8 cellular contexts compared by ENCODE assay signal in genomic region chr1:245310605-245311531, GRCh38.
DNase-seq lines count a peak whose midpoint lies in the region; ATAC-seq and TF ChIP-seq lines count a peak whose summit lies in the region.

No MANE protein-coding gene starts in this region.

- no peaks in the 10 kb centered on the region for H3K36me3 Mint-ChIP-seq in activated T-helper 1 cell treated with anti-CD3 and anti-CD28 coated beads, Interleukin-12 subunit alpha, Interleukin-12 subunit beta, Interleukin-2, Interleukin-4 antibody, amounts not matched to agents 30 ng/mL and 10 ng/mL and 1 ng/mL, durations not matched to agents 14 hours and 24 hours and 36 hours (ENCODE audit: low read depth)
- no peaks in the 10 kb centered on the region for H3K36me3 Mint-ChIP-seq in naive thymus-derived CD4-positive, alpha-beta T cell

- H3K9me2 ChIP-seq in Loucy (replicated peaks; ENCODE audit: low read depth, low read length), result no peaks in the 10 kb centered on the region

- peaks cover 11% of the 10 kb centered on the region for H3K4me1 Mint-ChIP-seq in activated T-helper 1 cell treated with anti-CD3 and anti-CD28 coated beads, Interleukin-12 subunit alpha, Interleukin-12 subunit beta, Interleukin-2, Interleukin-4 antibody, amounts not matched to agents 30 ng/mL and 10 ng/mL and 1 ng/mL, durations not matched to agents 14 hours and 24 hours and 36 hours (ENCODE audit: low read depth)
- peaks cover 7 to 12% (median 10%) of the 10 kb centered on the region in 7 donors for H3K4me1 Mint-ChIP-seq in naive thymus-derived CD4-positive, alpha-beta T cell

- H3K27ac ChIP-seq in BLaER1 (peak overlapping the region; percentile 5; the same call in 1 of the 2 replicates), osteoblast (ENCODE audit: low read depth, low read length) (no peak overlapping the region)
- H3K27ac ChIP-seq in naive thymus-derived CD4-positive, alpha-beta T cell (ENCODE audit: low read depth, low read length), result no peak overlapping the region

- H3K36me3 ChIP-seq in BLaER1, result no peaks in the 10 kb centered on the region
- H3K36me3 ChIP-seq in Loucy (ENCODE audit: insufficient read depth, low read length), result no peaks in the 10 kb centered on the region
- no peaks in the 10 kb centered on the region for H3K36me3 ChIP-seq in naive thymus-derived CD4-positive, alpha-beta T cell (ENCODE audit: control insufficient read depth in 2 of 3, insufficient read depth in 3 of 3, low read length in 3 of 3)
- H3K36me3 ChIP-seq in osteoblast (ENCODE audit: insufficient read depth, low read length), result no peaks in the 10 kb centered on the region

- H3K27me3 ChIP-seq in BLaER1 (no peaks in the 10 kb centered on the region), Loucy (ENCODE audit: insufficient read depth, low read length, poor library complexity, severe bottlenecking) (peaks cover 12% of the 10 kb centered on the region), osteoblast (ENCODE audit: insufficient read depth, low read length) (no peaks in the 10 kb centered on the region)
- no peaks in the 10 kb centered on the region for H3K27me3 ChIP-seq in naive thymus-derived CD4-positive, alpha-beta T cell (ENCODE audit: control insufficient read depth in 2 of 2, insufficient read depth in 2 of 2, low read length in 2 of 2)

- H3K4me2 ChIP-seq in BLaER1 (peak overlapping the region; percentile 75), Loucy (ENCODE audit: low read depth, low read length, poor library complexity, severe bottlenecking) (peak overlapping the region; percentile 36), osteoblast (ENCODE audit: insufficient read depth, low read length) (no peak overlapping the region)

- H3K9me3 ChIP-seq in BLaER1 (no peaks in the 10 kb centered on the region), Loucy (ENCODE audit: insufficient read depth, low read depth, low read length) (no peaks in the 10 kb centered on the region), osteoblast (ENCODE audit: low read depth, low read length) (no peaks in the 10 kb centered on the region)
- H3K9me3 ChIP-seq in naive thymus-derived CD4-positive, alpha-beta T cell (ENCODE audit: control insufficient read depth in 2 of 3, low read length in 3 of 3), result no peaks in the 10 kb centered on the region

- H3K4me3 ChIP-seq in BLaER1, result peak overlapping the region; percentile 41
- H3K4me3 ChIP-seq in Loucy (ENCODE audit: low read length, poor library complexity, severe bottlenecking), result peak overlapping the region; percentile 24
- peak overlapping the region; percentile 53 for H3K4me3 ChIP-seq in naive thymus-derived CD4-positive, alpha-beta T cell (ENCODE audit: low read length)
- no peak overlapping the region for H3K4me3 ChIP-seq in osteoblast (ENCODE audit: insufficient read depth, low read length)

- no peaks in the 10 kb centered on the region for H3K9me3 Mint-ChIP-seq in activated T-helper 1 cell treated with anti-CD3 and anti-CD28 coated beads, Interleukin-12 subunit alpha, Interleukin-12 subunit beta, Interleukin-2, Interleukin-4 antibody, amounts not matched to agents 30 ng/mL and 10 ng/mL and 1 ng/mL, durations not matched to agents 14 hours and 24 hours and 36 hours
- peaks cover 0 to under 1% (median 0%) of the 10 kb centered on the region in 11 donors for H3K9me3 Mint-ChIP-seq in naive thymus-derived CD4-positive, alpha-beta T cell

- H3K4me3 Mint-ChIP-seq in activated T-helper 1 cell treated with anti-CD3 and anti-CD28 coated beads, Interleukin-12 subunit alpha, Interleukin-12 subunit beta, Interleukin-2, Interleukin-4 antibody, amounts not matched to agents 30 ng/mL and 10 ng/mL and 1 ng/mL, durations not matched to agents 14 hours and 24 hours and 36 hours, result peak overlapping the region; percentile 21
- peak overlapping the region; percentile 74 to 92 (median 84) for H3K4me3 Mint-ChIP-seq in naive thymus-derived CD4-positive, alpha-beta T cell

- H2AFZ ChIP-seq in Loucy (ENCODE audit: low read length) (peak overlapping the region; percentile 72), osteoblast (ENCODE audit: low read length) (no peak overlapping the region)

- H4K20me1 ChIP-seq in BLaER1, result no peaks in the 10 kb centered on the region
- no peaks in the 10 kb centered on the region for H4K20me1 ChIP-seq in Loucy (ENCODE audit: insufficient read depth, low read length, poor library complexity, severe bottlenecking)
- H4K20me1 ChIP-seq in osteoblast (ENCODE audit: insufficient read depth, low read length), result no peaks in the 10 kb centered on the region

- peak overlapping the region; percentile 12; the same call in 1 of the 2 replicates for H3K9ac ChIP-seq in BLaER1
- no peak overlapping the region for H3K9ac ChIP-seq in Loucy (ENCODE audit: low read depth, low read length, poor library complexity, severe bottlenecking)

- intact Hi-C loops in activated T-helper 1 cell treated with anti-CD3 and anti-CD28 coated beads, Interleukin-12 subunit alpha, Interleukin-12 subunit beta, Interleukin-2, Interleukin-4 antibody, amounts not matched to agents 30 ng/mL and 10 ng/mL and 1 ng/mL, durations not matched to agents 14 hours and 24 hours and 36 hours (cut with micrococcal nuclease), result no loop called here
- intact Hi-C loops in naive thymus-derived CD4-positive, alpha-beta T cell (cut with micrococcal nuclease), result no loop called here

- peaks cover 3% of the 10 kb centered on the region for H3K27me3 Mint-ChIP-seq in activated T-helper 1 cell treated with anti-CD3 and anti-CD28 coated beads, Interleukin-12 subunit alpha, Interleukin-12 subunit beta, Interleukin-2, Interleukin-4 antibody, amounts not matched to agents 30 ng/mL and 10 ng/mL and 1 ng/mL, durations not matched to agents 14 hours and 24 hours and 36 hours (ENCODE audit: insufficient read depth)
- H3K27me3 Mint-ChIP-seq in naive thymus-derived CD4-positive, alpha-beta T cell, result peaks cover 0 to 9% (median 2%) of the 10 kb centered on the region in 5 donors

- no peak for DNase-seq in activated T-helper 1 cell treated with anti-CD3 and anti-CD28 coated beads, Interleukin-12 subunit alpha, Interleukin-12 subunit beta, Interleukin-2, Interleukin-4 antibody, amounts not matched to agents 30 ng/mL and 10 ng/mL and 1 ng/mL, durations not matched to agents 14 hours and 24 hours and 36 hours (ENCODE audit: low spot score)
- DNase-seq in naive thymus-derived CD4-positive, alpha-beta T cell, result peak in 5 of 9 donors; percentile 2 to 22 (median 11)
- DNase-seq in osteoblast (ENCODE audit: insufficient read length, low spot score, missing footprints) (no peak), LoVo (ENCODE audit: low spot score) (no peak)

- ATAC-seq in GM19438 (IDR thresholded peaks at IDR 0.05; ENCODE audit: low read depth, unreplicated experiment), result peak; percentile 79
- peak; percentile 79 for ATAC-seq in naive thymus-derived CD4-positive, alpha-beta T cell
- ATAC-seq in HG02970 (IDR thresholded peaks at IDR 0.05; ENCODE audit: low FRiP score, unreplicated experiment), result no peak

- no peak overlapping the region for H3K27ac Mint-ChIP-seq in activated T-helper 1 cell treated with anti-CD3 and anti-CD28 coated beads, Interleukin-12 subunit alpha, Interleukin-12 subunit beta, Interleukin-2, Interleukin-4 antibody, amounts not matched to agents 30 ng/mL and 10 ng/mL and 1 ng/mL, durations not matched to agents 14 hours and 24 hours and 36 hours
- peak overlapping the region in 5 of 9 donors; percentile 3 to 93 (median 57) for H3K27ac Mint-ChIP-seq in naive thymus-derived CD4-positive, alpha-beta T cell

- CTCF ChIA-PET in naive thymus-derived CD4-positive, alpha-beta T cell (lab: Charles Lee), result interaction anchor here (0.5 kb wide), 1 partner anchor 70 kb away, joined by 3 read pairs; no protein-coding TSS in a partner anchor

- TF ChIP-seq CTCF in Loucy (conservative IDR thresholded peaks at IDR 0.05; ENCODE audit: low read length) (no peak), osteoblast (IDR thresholded peaks at IDR 0.05; ENCODE audit: extremely low read depth, low read depth, low read length) (no peak)

- no peaks in the 10 kb centered on the region for H3F3A ChIP-seq in Loucy (ENCODE audit: low read depth)

- H3K79me2 ChIP-seq in Loucy (ENCODE audit: insufficient read depth, low read length) (no peaks in the 10 kb centered on the region), osteoblast (ENCODE audit: insufficient read depth, low read length) (no peaks in the 10 kb centered on the region)

- POLR2A ChIA-PET in naive thymus-derived CD4-positive, alpha-beta T cell (lab: Charles Lee), result no interaction called here

- H3K4me1 ChIP-seq in BLaER1, result peaks cover 28% of the 10 kb centered on the region
- H3K4me1 ChIP-seq in Loucy (ENCODE audit: insufficient read depth, low read length, poor library complexity, severe bottlenecking), result peaks cover 11% of the 10 kb centered on the region
- no peaks in the 10 kb centered on the region for H3K4me1 ChIP-seq in naive thymus-derived CD4-positive, alpha-beta T cell (ENCODE audit: control insufficient read depth in 2 of 2, insufficient read depth in 2 of 2, low read length in 2 of 2)
- H3K4me1 ChIP-seq in osteoblast (ENCODE audit: insufficient read depth, low read length), result no peaks in the 10 kb centered on the region

Comparison
In these comparisons a context has a peak if more than half of its experiments do, and no peak if none do; other contexts are left out.
1. DNase-seq: peak in naive thymus-derived CD4-positive, alpha-beta T cell (5 of 9); none in activated T-helper 1 cell treated with anti-CD3 and anti-CD28 coated beads, Interleukin-12 subunit alpha, Interleukin-12 subunit beta, Interleukin-2, Interleukin-4 antibody, amounts not matched to agents 30 ng/mL and 10 ng/mL and 1 ng/mL, durations not matched to agents 14 hours and 24 hours and 36 hours (single experiment), osteoblast (single experiment) and LoVo (single experiment).